1 cellular context compared by ENCODE assay signal in genomic region chr4:139460565-139460964, GRCh38.
TF ChIP-seq lines count a peak whose summit lies in the region.

No MANE protein-coding gene starts in this region.

TF ChIP-seq in WTC11, 78 proteins besides CTCF, POLR2A, EP300 and RAD21 (continued from another document):
- no peak for TF ChIP-seq AR (CRISPR knock-in tag; IDR thresholded peaks at IDR 0.05)
- TF ChIP-seq TCF7 (CRISPR knock-in tag; IDR thresholded peaks at IDR 0.05; ENCODE audit: low read depth): no peak
- no peak for TF ChIP-seq ESRRA (CRISPR knock-in tag; IDR thresholded peaks at IDR 0.05; ENCODE audit: borderline replicate concordance)
- TF ChIP-seq SP1 (CRISPR knock-in tag; conservative IDR thresholded peaks at IDR 0.05): no peak
- TF ChIP-seq SOX15 (CRISPR knock-in tag; IDR thresholded peaks at IDR 0.05): no peak
- TF ChIP-seq MLX (CRISPR knock-in tag; IDR thresholded peaks at IDR 0.05): no peak
- TF ChIP-seq MXD4 (CRISPR knock-in tag; IDR thresholded peaks at IDR 0.05; ENCODE audit: borderline replicate concordance): no peak
